12 cellular contexts compared by ENCODE assay signal in genomic region chr13:95708390-95708774, GRCh38.
"Had no signal": no experiment of that assay in that cellular context is flagged by ENCODE, and none has a peak within 500 bp of the region (broad histone marks: within the 10 kb centered on the region; RNA-seq: fewer than 3 reads in every experiment).

No MANE protein-coding gene starts in this region.

- H3K4me3 ChIP-seq: dorsolateral prefrontal cortex, esophagus muscularis mucosa, lung, right atrium auricular region, skin epidermis, thyroid gland had no signal

- H3K27me3 ChIP-seq: brain microvascular endothelial cell, dorsolateral prefrontal cortex, esophagus muscularis mucosa, right atrium auricular region, thyroid gland had no signal

- H3K9me3 ChIP-seq: thyroid gland had no signal

- H3K4me1 ChIP-seq: right atrium auricular region had no signal

- H3K36me3 ChIP-seq: brain microvascular endothelial cell had no signal

- H3K27ac ChIP-seq: brain microvascular endothelial cell, dorsolateral prefrontal cortex, esophagus muscularis mucosa, right atrium auricular region, thyroid gland had no signal

- DNase-seq: activated CD4-positive, alpha-beta T cell treated with anti-CD3 and anti-CD28 coated beads, Interleukin-2, amount 50 U/mL, for 4 hours; activated effector memory CD4-positive, alpha-beta T cell treated with Interleukin-2 at 50 U/mL for 16 hours; activated T-cell treated with anti-CD3 and anti-CD28 coated beads, Interleukin-2, amount 50 U/mL, for 24 hours; brain microvascular endothelial cell; dorsolateral prefrontal cortex; left cardiac atrium; midbrain; thyroid gland had no signal
